Comparison of ENCODE assay signal across 15 cellular contexts in genomic region chr11:31802990-31803812, GRCh38. TPM values are rescaled to one million over a fixed set of nuclear protein-coding genes. Genes with fewer than 3 reads are reported as not detected.
DNase-seq lines count a peak whose midpoint lies in the region; ATAC-seq, FAIRE-seq and TF ChIP-seq lines count a peak whose summit lies in the region.
"Had no signal": no experiment of that assay in that cellular context is flagged by ENCODE, and none has a peak within 500 bp of the region (broad histone marks: within the 10 kb centered on the region; RNA-seq: fewer than 3 reads in every experiment).

No MANE protein-coding gene starts in this region.

- H3K4me1 ChIP-seq in H1 (replicated peaks in 1 of 4; ENCODE audit: control insufficient read depth in 3 of 4, insufficient read depth in 4 of 4, low read length in 3 of 4) = peaks cover 25 to 48% (median 27%) of the 10 kb centered on the region in 4 experiments
- peaks cover 12% of the 10 kb centered on the region for H3K4me1 ChIP-seq in osteoblast (ENCODE audit: insufficient read depth, low read length)
- H3K4me1 ChIP-seq in PC-3 (ENCODE audit: insufficient read depth, low read length) = peaks cover 7% of the 10 kb centered on the region; the same call in 1 of the 2 replicates

- no peaks in the 10 kb centered on the region for H3K9me2 ChIP-seq in PC-3 (replicated peaks; ENCODE audit: low read length)

- H4K5ac ChIP-seq in H1 (ENCODE audit: insufficient read length, low read depth, low read length) = no peak overlapping the region

- TF ChIP-seq CTCF in activated CD8-positive, alpha-beta T cell treated with anti-CD3 and anti-CD28 coated beads for 36 hours (IDR thresholded peaks at IDR 0.05) = no peak
- TF ChIP-seq CTCF in NB4 (IDR thresholded peaks at IDR 0.05; ENCODE audit: low read depth, low read length) = no peak
- no peak for TF ChIP-seq CTCF in H1 (IDR thresholded peaks at IDR 0.05; ENCODE audit: control extremely low read depth in 1 of 3, insufficient read depth in 1 of 3, low read depth in 1 of 3, low read length in 3 of 3)
- no peak for TF ChIP-seq CTCF in osteoblast (IDR thresholded peaks at IDR 0.05; ENCODE audit: extremely low read depth, low read depth, low read length)
- TF ChIP-seq CTCF in PC-3 (conservative IDR thresholded peaks at IDR 0.05; ENCODE audit: low read depth, low read length) = no peak

- H3K4me3 ChIP-seq in NB4 (ENCODE audit: low read depth, low read length) (no peak overlapping the region), H1 (ENCODE audit: extremely low read depth in 1 of 4, insufficient read depth in 2 of 4, low read depth in 3 of 4, low read length in 4 of 4) (no peak overlapping the region), osteoblast (ENCODE audit: insufficient read depth, low read length) (no peak overlapping the region), PC-3 (ENCODE audit: low read length) (no peak overlapping the region)
- H3K4me3 ChIP-seq: adrenal gland, MG63, transverse colon had no signal

- no peak for TF ChIP-seq EP300 in H1 (IDR thresholded peaks at IDR 0.05; ENCODE audit: borderline replicate concordance in 1 of 2, low read depth in 2 of 2, low read length in 2 of 2)

- no peak for TF ChIP-seq RAD21 in H1 (IDR thresholded peaks at IDR 0.05 in 1 of 2, conservative IDR thresholded peaks at IDR 0.05 in 1 of 2; ENCODE audit: low read depth in 2 of 2, low read length in 2 of 2)

- H3K4me2 ChIP-seq in H1 (ENCODE audit: insufficient read depth in 1 of 2, low read depth in 2 of 2, low read length in 2 of 2) = peak overlapping the region; percentile 13 to 56; a peak in 2 of 4 replicates
- no peak overlapping the region for H3K4me2 ChIP-seq in osteoblast (ENCODE audit: insufficient read depth, low read length)
- no peak overlapping the region for H3K4me2 ChIP-seq in PC-3 (ENCODE audit: low read length)

- intact Hi-C loops in activated CD8-positive, alpha-beta T cell treated with anti-CD3 and anti-CD28 coated beads for 36 hours (cut with micrococcal nuclease) = no loop called here
- intact Hi-C loops in PC-3 (cut with micrococcal nuclease) = no loop called here

- peaks cover 2 to 35% of the 10 kb centered on the region in 2 experiments for H4K20me1 ChIP-seq in H1 (replicated peaks in 1 of 2; ENCODE audit: control insufficient read depth in 1 of 2, insufficient read depth in 2 of 2, low read length in 2 of 2)
- H4K20me1 ChIP-seq in osteoblast (ENCODE audit: insufficient read depth, low read length) = peaks cover 3% of the 10 kb centered on the region
- H4K20me1 ChIP-seq in PC-3 (ENCODE audit: low read length) = no peaks in the 10 kb centered on the region

- no peak overlapping the region for H3K14ac ChIP-seq in H1 (ENCODE audit: insufficient read length)

- H2BK15ac ChIP-seq in H1 (ENCODE audit: low read length) = no peak overlapping the region; the same call in 1 of the 2 replicates

- peak overlapping the region; percentile 12 for H3K4ac ChIP-seq in H1 (replicated peaks; ENCODE audit: insufficient read length, low read depth, low read length)

- H3K27ac ChIP-seq in H1 (ENCODE audit: low read depth, low read length) = no peak overlapping the region
- no peak overlapping the region for H3K27ac ChIP-seq in osteoblast (ENCODE audit: low read depth, low read length)
- H3K27ac ChIP-seq in PC-3 (ENCODE audit: low read length) = no peak overlapping the region
- H3K27ac ChIP-seq: adrenal gland, transverse colon had no signal

- H3K56ac ChIP-seq in H1 (replicated peaks; ENCODE audit: insufficient read length, low read depth, low read length) = no peak overlapping the region

- H3K18ac ChIP-seq in H1 (ENCODE audit: extremely low read depth, low read length) = peak overlapping the region; percentile 48; the same call in 1 of the 2 replicates

- CTCF ChIA-PET in activated CD8-positive, alpha-beta T cell treated with anti-CD3 and anti-CD28 coated beads, Interleukin-2, amount 10 ng/mL, durations not matched to agents 7 days and 5 days (lab: Charles Lee) = interaction anchor here (0.7 kb wide), 1 partner anchor 150 kb away, joined by 3 read pairs; no protein-coding TSS in a partner anchor
- CTCF ChIA-PET in activated CD8-positive, alpha-beta T cell treated with anti-CD3 and anti-CD28 coated beads for 36 hours (lab: Charles Lee) = no interaction called here
- CTCF ChIA-PET in H1 (lab: Charles Lee; ENCODE audit: partially characterized antibody) (interaction anchor here (0.6 to 7.2 kb wide), 6 partner anchors 10 to 692 kb away, joined by 3 to 88 read pairs (median 5); no protein-coding TSS in a partner anchor), PC-3 (lab: Charles Lee) (no interaction called here)

- TF ChIP-seq POLR2A in NB4 (IDR thresholded peaks at IDR 0.05; ENCODE audit: extremely low read depth, insufficient read length) = no peak
- TF ChIP-seq POLR2A in H1 (IDR thresholded peaks at IDR 0.05; ENCODE audit: control extremely low read depth in 1 of 2, low read depth in 2 of 2, low read length in 2 of 2) = no peak

- peak overlapping the region; percentile 73; the same call in 1 of the 2 replicates for H2BK20ac ChIP-seq in H1 (ENCODE audit: low read length)

- no peaks in the 10 kb centered on the region for H3K79me1 ChIP-seq in H1 (ENCODE audit: low read depth, low read length)

- H3K36me3 ChIP-seq in H1 (ENCODE audit: control insufficient read depth in 2 of 4, insufficient read depth in 4 of 4, low read length in 3 of 4) = no peaks in the 10 kb centered on the region; a peak in 1 of 8 replicates
- H3K36me3 ChIP-seq in osteoblast (ENCODE audit: insufficient read depth, low read length) = no peaks in the 10 kb centered on the region
- no peaks in the 10 kb centered on the region for H3K36me3 ChIP-seq in PC-3 (ENCODE audit: low read depth, low read length)
- H3K36me3 ChIP-seq: adrenal gland, transverse colon had no signal

- no peak for FAIRE-seq in H1 (lab: Jason Lieb, UNC)

- POLR2A ChIA-PET in activated CD8-positive, alpha-beta T cell treated with anti-CD3 and anti-CD28 coated beads, Interleukin-2, amount 10 ng/mL, durations not matched to agents 7 days and 5 days (lab: Charles Lee) = no interaction called here
- POLR2A ChIA-PET in activated CD8-positive, alpha-beta T cell treated with anti-CD3 and anti-CD28 coated beads for 36 hours (lab: Charles Lee) = interaction anchor here (1.5 to 1.8 kb wide), 2 partner anchors 10 kb away, joined by 4 read pairs; no protein-coding TSS in a partner anchor
- POLR2A ChIA-PET in H1 (lab: Charles Lee; ENCODE audit: partially characterized antibody) (interaction anchor here (0.6 to 2.9 kb wide), 4 partner anchors 9 to 357 kb away, joined by 3 to 18 read pairs (median 5); no protein-coding TSS in a partner anchor), PC-3 (lab: Charles Lee; ENCODE audit: unreplicated experiment) (no interaction called here)

- H3F3A ChIP-seq in PC-3 (ENCODE audit: low read length, unreplicated experiment) = no peaks in the 10 kb centered on the region

- no peak overlapping the region for H2BK120ac ChIP-seq in H1 (replicated peaks; ENCODE audit: low read depth, low read length)

- H2BK12ac ChIP-seq in H1 (ENCODE audit: low read depth, low read length) = peak overlapping the region; percentile 96; the same call in 1 of the 2 replicates

- H3K27ac Mint-ChIP-seq in activated CD8-positive, alpha-beta T cell treated with anti-CD3 and anti-CD28 coated beads, Interleukin-2, amount 10 ng/mL, durations not matched to agents 7 days and 5 days = peak overlapping the region; percentile 47
- no peak overlapping the region for H3K27ac Mint-ChIP-seq in activated CD8-positive, alpha-beta T cell treated with anti-CD3 and anti-CD28 coated beads for 36 hours

- H3K9me3 ChIP-seq in H1 (ENCODE audit: insufficient read depth in 2 of 2, low read depth in 1 of 2, low read length in 1 of 2) = no peaks in the 10 kb centered on the region
- H3K9me3 ChIP-seq in osteoblast (ENCODE audit: low read depth, low read length) = no peaks in the 10 kb centered on the region
- no peaks in the 10 kb centered on the region for H3K9me3 ChIP-seq in PC-3 (ENCODE audit: low read length)
- H3K9me3 ChIP-seq: adrenal gland, MG63, transverse colon had no signal

- H2BK5ac ChIP-seq in H1 (ENCODE audit: low read depth, low read length) = no peak overlapping the region

- 7% methylated on average over 24 of the region's 24 CpGs; no CpG with 5 or more reads in 1 of the 2 experiments for WGBS in H1 (ENCODE audit: extremely low coverage in 1 of 2, insufficient coverage in 1 of 2, insufficient read length in 1 of 2, insufficient replicate concordance in 2 of 2, low coverage in 1 of 2, low lambda C conversion rate in 2 of 2, missing lambda C conversion rate in 1 of 2), 2 experiments

- peaks cover 89 to 100% (median 97%) of the 10 kb centered on the region in 4 experiments for H3K27me3 ChIP-seq in H1 (replicated peaks in 1 of 4; ENCODE audit: control insufficient read depth in 3 of 4, extremely low read depth in 1 of 4, insufficient read depth in 3 of 4, low read length in 3 of 4)
- peaks cover 99% of the 10 kb centered on the region for H3K27me3 ChIP-seq in osteoblast (ENCODE audit: insufficient read depth, low read length)
- H3K27me3 ChIP-seq in PC-3 (ENCODE audit: low read length) = no peaks in the 10 kb centered on the region
- H3K27me3 ChIP-seq: MG63 had no signal

- BruUV-seq in PC-3 (replicated peaks; lab: Mats Ljungman, UMichigan) = no TSS peak

- peaks cover 17% of the 10 kb centered on the region for H3K36me3 Mint-ChIP-seq in activated CD8-positive, alpha-beta T cell treated with anti-CD3 and anti-CD28 coated beads, Interleukin-2, amount 10 ng/mL, durations not matched to agents 7 days and 5 days (ENCODE audit: low read depth)
- peaks cover 10% of the 10 kb centered on the region for H3K36me3 Mint-ChIP-seq in activated CD8-positive, alpha-beta T cell treated with anti-CD3 and anti-CD28 coated beads for 36 hours (ENCODE audit: low read depth)

- H3K79me2 ChIP-seq in H1 (ENCODE audit: control insufficient read depth in 1 of 2, insufficient read depth in 2 of 2, low read length in 2 of 2) = no peaks in the 10 kb centered on the region
- H3K79me2 ChIP-seq in osteoblast (ENCODE audit: insufficient read depth, low read length) = no peaks in the 10 kb centered on the region
- H3K79me2 ChIP-seq in PC-3 (ENCODE audit: low read length) = peaks cover 17% of the 10 kb centered on the region

- peaks cover 83% of the 10 kb centered on the region for H3K27me3 Mint-ChIP-seq in activated CD8-positive, alpha-beta T cell treated with anti-CD3 and anti-CD28 coated beads, Interleukin-2, amount 10 ng/mL, durations not matched to agents 7 days and 5 days (ENCODE audit: low read depth)
- peaks cover 86% of the 10 kb centered on the region for H3K27me3 Mint-ChIP-seq in activated CD8-positive, alpha-beta T cell treated with anti-CD3 and anti-CD28 coated beads for 36 hours

- ATAC-seq in activated CD8-positive, alpha-beta T cell treated with anti-CD3 and anti-CD28 coated beads, Interleukin-2, amount 10 ng/mL, durations not matched to agents 7 days and 5 days = peak; percentile 39
- no peak for ATAC-seq in activated CD8-positive, alpha-beta T cell treated with anti-CD3 and anti-CD28 coated beads for 36 hours
- no peak for ATAC-seq in PC-3

- H3K4me3 Mint-ChIP-seq in activated CD8-positive, alpha-beta T cell treated with anti-CD3 and anti-CD28 coated beads, Interleukin-2, amount 10 ng/mL, durations not matched to agents 7 days and 5 days = peak overlapping the region; percentile 47
- no peak overlapping the region for H3K4me3 Mint-ChIP-seq in activated CD8-positive, alpha-beta T cell treated with anti-CD3 and anti-CD28 coated beads for 36 hours

- no peak for DNase-seq in activated CD8-positive, alpha-beta T cell treated with anti-CD3 and anti-CD28 coated beads, Interleukin-2, amount 10 ng/mL, durations not matched to agents 7 days and 5 days
- no peak for DNase-seq in activated CD8-positive, alpha-beta T cell treated with anti-CD3 and anti-CD28 coated beads for 36 hours
- peak; percentile 51 for DNase-seq in NB4 (ENCODE audit: low read depth)
- DNase-seq in H1 (ENCODE audit: low read depth in 1 of 2, low spot score in 2 of 2) = peak in 1 of 2 experiments; percentile 66
- DNase-seq in osteoblast (ENCODE audit: insufficient read length, low spot score, missing footprints) = peak; percentile 85
- no peak for DNase-seq in PC-3
- DNase-seq in NOMO-1 treated with dmso at 0.1 percent for 144 hours (lab: John Stamatoyannopoulos, UW; ENCODE audit: unreplicated experiment) = no peak
- DNase-seq in NCI-H1092 (lab: John Stamatoyannopoulos, UW) = no peak
- DNase-seq: activated CD4-positive, CD25-positive, alpha-beta regulatory T cell treated with anti-CD3 and anti-CD28 coated beads, Interleukin-2, amount 50 U/mL, for 72 hours; DMS53; hypothalamus; MG63; NCI-H226; transverse colon had no signal

- peaks cover 7% of the 10 kb centered on the region; the same call in 1 of the 2 replicates for H3K23me2 ChIP-seq in H1 (ENCODE audit: low read depth, low read length)

- no peak overlapping the region; the same call in 1 of the 2 replicates for H4K8ac ChIP-seq in H1 (ENCODE audit: extremely low read depth, insufficient read depth, low read length)

- no peak overlapping the region for H2AFZ ChIP-seq in H1 (ENCODE audit: low read length)
- H2AFZ ChIP-seq in osteoblast (ENCODE audit: low read length) = no peak overlapping the region
- H2AFZ ChIP-seq in PC-3 (ENCODE audit: low read length) = no peak overlapping the region

- H3K9ac ChIP-seq in H1 (replicated peaks in 1 of 4; ENCODE audit: extremely low read depth in 1 of 4, low read depth in 3 of 4, low read length in 3 of 4) (no peak overlapping the region), PC-3 (ENCODE audit: low read length) (no peak overlapping the region)

- peaks cover 29% of the 10 kb centered on the region for H3K4me1 Mint-ChIP-seq in activated CD8-positive, alpha-beta T cell treated with anti-CD3 and anti-CD28 coated beads, Interleukin-2, amount 10 ng/mL, durations not matched to agents 7 days and 5 days (ENCODE audit: low read depth)
- H3K4me1 Mint-ChIP-seq in activated CD8-positive, alpha-beta T cell treated with anti-CD3 and anti-CD28 coated beads for 36 hours (ENCODE audit: low read depth) = peaks cover 34% of the 10 kb centered on the region

- no peak overlapping the region for H4K91ac ChIP-seq in H1 (replicated peaks; ENCODE audit: insufficient read length, low read length)

- no peak overlapping the region for H3K23ac ChIP-seq in H1 (ENCODE audit: insufficient read length)

- H3K9me3 Mint-ChIP-seq in activated CD8-positive, alpha-beta T cell treated with anti-CD3 and anti-CD28 coated beads, Interleukin-2, amount 10 ng/mL, durations not matched to agents 7 days and 5 days (ENCODE audit: insufficient read depth) = no peaks in the 10 kb centered on the region
- peaks cover 5% of the 10 kb centered on the region for H3K9me3 Mint-ChIP-seq in activated CD8-positive, alpha-beta T cell treated with anti-CD3 and anti-CD28 coated beads for 36 hours

- 0 out of 2 replicates have a peak overlapping the region, but pooled peaks have one; percentile 11 for H2AK5ac ChIP-seq in H1 (ENCODE audit: low read depth, low read length)

RNA-seq across cellular contexts. Expression of gene PAX6, which starts 7.9 kb away (rescaled TPM):
- total RNA-seq in activated CD8-positive, alpha-beta T cell treated with anti-CD3 and anti-CD28 coated beads, Interleukin-2, amount 10 ng/mL, durations not matched to agents 7 days and 5 days = not detected
- total RNA-seq in activated CD8-positive, alpha-beta T cell treated with anti-CD3 and anti-CD28 coated beads for 36 hours = not detected
- 0.21 and 0.30 TPM in 2 replicates for total RNA-seq in H1 (2021; fragmentation: NEBNext Ultra II Directional; extraction: Animal tissue kit (Norgen Biotek cat#: 25700))
- 0.65 and 1.1 TPM in 2 replicates for polyA plus RNA-seq in H1 (2011; rRNA removed)
- polyA plus RNA-seq in H1 (2011; cell fraction: cytosol; rRNA removed) = 0.53 TPM
- 1.0 TPM for polyA plus RNA-seq in H1 (2011; cell fraction: nucleus; rRNA removed)
- polyA plus RNA-seq in H1 (2012, experiment 1 of 2) = 0.41 to 1.1 TPM (median 0.57 TPM) in 4 replicates
- 0.16 TPM for polyA plus RNA-seq in H1 (2012, experiment 2 of 2)
- 0.16 TPM for polyA plus RNA-seq in H1 (2013, experiment 1 of 2)
- 0.22 TPM for polyA plus RNA-seq in H1 (2013, experiment 2 of 2)
- 0.76 and 0.82 TPM in 2 replicates for polyA minus RNA-seq in H1 (2011; rRNA and poly(A)+ RNA removed)
- 0.88 TPM for polyA minus RNA-seq in H1 (2011; cell fraction: cytosol; rRNA and poly(A)+ RNA removed)
- 2.6 TPM for polyA minus RNA-seq in H1 (2011; cell fraction: nucleus; rRNA and poly(A)+ RNA removed)
- total RNA-seq in osteoblast = under 0.01 and 0.36 TPM in 2 replicates
- total RNA-seq in PC-3 (2014; rRNA removed) = 14.6 and 25.7 TPM in 2 replicates

Comparison
In these comparisons a context has a peak if more than half of its experiments do, and no peak if none do; other contexts are left out.
1. CTCF ChIA-PET loops: an anchor here in activated CD8-positive, alpha-beta T cell treated with anti-CD3 and anti-CD28 coated beads, Interleukin-2, amount 10 ng/mL, durations not matched to agents 7 days and 5 days (0.7 kb wide) and H1 (0.6 to 7.2 kb wide); none called in activated CD8-positive, alpha-beta T cell treated with anti-CD3 and anti-CD28 coated beads for 36 hours and PC-3.
2. POLR2A ChIA-PET loops: an anchor here in activated CD8-positive, alpha-beta T cell treated with anti-CD3 and anti-CD28 coated beads for 36 hours (1.5 to 1.8 kb wide) and H1 (0.6 to 2.9 kb wide); none called in activated CD8-positive, alpha-beta T cell treated with anti-CD3 and anti-CD28 coated beads, Interleukin-2, amount 10 ng/mL, durations not matched to agents 7 days and 5 days and PC-3.
3. DNase-seq: peak in NB4 (single experiment) and osteoblast (single experiment); none in activated CD8-positive, alpha-beta T cell treated with anti-CD3 and anti-CD28 coated beads, Interleukin-2, amount 10 ng/mL, durations not matched to agents 7 days and 5 days (single experiment), activated CD8-positive, alpha-beta T cell treated with anti-CD3 and anti-CD28 coated beads for 36 hours (single experiment), PC-3 (single experiment), NOMO-1 treated with dmso at 0.1 percent for 144 hours (single experiment) and NCI-H1092 (single experiment).
4. H3K4me2 ChIP-seq: peak in H1 (2 of 2); none in osteoblast (single experiment) and PC-3 (single experiment).
5. RNA of gene PAX6, which starts 7.9 kb away (total RNA-seq): 14.6 to 25.7 TPM in PC-3; under 0.01 to 0.36 TPM in osteoblast, 0.21 to 0.30 TPM in H1, not detected in activated CD8-positive, alpha-beta T cell treated with anti-CD3 and anti-CD28 coated beads for 36 hours and not detected in activated CD8-positive, alpha-beta T cell treated with anti-CD3 and anti-CD28 coated beads, Interleukin-2, amount 10 ng/mL, durations not matched to agents 7 days and 5 days; every median in the first group is over 10 times any median in the second.